ENCODE assay signal across 8 cellular contexts in genomic region chr2:99140860-99141109, GRCh38. TPM values are rescaled to one million over a fixed set of nuclear protein-coding genes. Genes with fewer than 3 reads are reported as not detected.
DNase-seq lines count a peak whose midpoint lies in the region; ATAC-seq and TF ChIP-seq lines count a peak whose summit lies in the region.

No MANE protein-coding gene starts in this region.

- peaks cover 22% of the 10 kb centered on the region for H3K4me1 Mint-ChIP-seq in activated CD4-positive, alpha-beta T cell treated with anti-CD3 and anti-CD28 coated beads, Interleukin-2, amount 10 ng/mL, durations not matched to agents 24 days and 14 days

- TF ChIP-seq CTCF in retinal pigment epithelial cell (conservative IDR thresholded peaks at IDR 0.05; ENCODE audit: low read depth, low read length): no peak

- ATAC-seq in HG02973 (IDR thresholded peaks at IDR 0.05; ENCODE audit: unreplicated experiment) (peak; percentile 20), SK-N-SH treated with all-trans-retinoic acid at 6 μM for 48 hours (peak; percentile 73)

- DNase-seq in activated CD4-positive, alpha-beta T cell treated with anti-CD3 and anti-CD28 coated beads, Interleukin-2, amount 10 ng/mL, durations not matched to agents 24 days and 14 days: no peak
- DNase-seq in activated CD4-positive, alpha-beta T cell treated with anti-CD3 and anti-CD28 coated beads for 1 hour: no peak
- DNase-seq in foreskin melanocyte: peak; percentile 55
- no peak for DNase-seq in retinal pigment epithelial cell (ENCODE audit: low read depth)
- DNase-seq in NK-92 treated with Interleukin-12 subunit alpha and Interleukin-12 subunit beta, amount 100 ng/mL, for 24 hours (lab: John Stamatoyannopoulos, UW): no peak
- no peak for DNase-seq in activated gamma-delta T cell (lab: John Stamatoyannopoulos, UW)

- peak overlapping the region; percentile 91 for H3K27ac Mint-ChIP-seq in activated CD4-positive, alpha-beta T cell treated with anti-CD3 and anti-CD28 coated beads, Interleukin-2, amount 10 ng/mL, durations not matched to agents 24 days and 14 days

- H3K27me3 Mint-ChIP-seq in activated CD4-positive, alpha-beta T cell treated with anti-CD3 and anti-CD28 coated beads, Interleukin-2, amount 10 ng/mL, durations not matched to agents 24 days and 14 days: peaks cover 29% of the 10 kb centered on the region

- intact Hi-C loops in activated CD4-positive, alpha-beta T cell treated with anti-CD3 and anti-CD28 coated beads, Interleukin-2, amount 10 ng/mL, durations not matched to agents 24 days and 14 days (cut with micrococcal nuclease): loop anchor here (1.0 to 2.0 kb wide), 4 partner anchors 14 to 350 kb away; partner anchors contain the start of genes LIPT1, MITD1, MRPL30 and REV1

- peak overlapping the region; percentile 95 for H3K4me3 Mint-ChIP-seq in activated CD4-positive, alpha-beta T cell treated with anti-CD3 and anti-CD28 coated beads, Interleukin-2, amount 10 ng/mL, durations not matched to agents 24 days and 14 days

- no peaks in the 10 kb centered on the region for H3K36me3 Mint-ChIP-seq in activated CD4-positive, alpha-beta T cell treated with anti-CD3 and anti-CD28 coated beads, Interleukin-2, amount 10 ng/mL, durations not matched to agents 24 days and 14 days (ENCODE audit: low read depth)

- H3K9me3 Mint-ChIP-seq in activated CD4-positive, alpha-beta T cell treated with anti-CD3 and anti-CD28 coated beads, Interleukin-2, amount 10 ng/mL, durations not matched to agents 24 days and 14 days: no peaks in the 10 kb centered on the region

- H3K4me3 ChIP-seq in retinal pigment epithelial cell (ENCODE audit: low read length): peak overlapping the region; percentile 86

TF ChIP-seq in SK-N-SH treated with all-trans-retinoic acid at 6 μM for 48 hours, 23 proteins besides CTCF, POLR2A, EP300 and RAD21:
- TF ChIP-seq ZC3H10 (CRISPR knock-in tag; IDR thresholded peaks at IDR 0.05): no peak
- TF ChIP-seq PATZ1 (CRISPR knock-in tag; IDR thresholded peaks at IDR 0.05; ENCODE audit: borderline replicate concordance): no peak
- TF ChIP-seq CSDC2 (CRISPR knock-in tag; IDR thresholded peaks at IDR 0.05): 0 out of 2 replicates have a peak, but pooled peaks have one; percentile 51
- no peak for TF ChIP-seq ZNF8 (CRISPR knock-in tag; IDR thresholded peaks at IDR 0.05)
- no peak for TF ChIP-seq SNAI2 (CRISPR knock-in tag; IDR thresholded peaks at IDR 0.05)

RNA-seq across cellular contexts. Expression of gene C2orf15, which starts 0.7 kb away (rescaled TPM):
- 0.26 and 0.40 TPM in 2 replicates for total RNA-seq in activated CD4-positive, alpha-beta T cell treated with anti-CD3 and anti-CD28 coated beads, Interleukin-2, amount 10 ng/mL, durations not matched to agents 24 days and 14 days

RNA-seq across cellular contexts. Expression of gene TSGA10, which starts 14.0 kb away (rescaled TPM):
- total RNA-seq in activated CD4-positive, alpha-beta T cell treated with anti-CD3 and anti-CD28 coated beads, Interleukin-2, amount 10 ng/mL, durations not matched to agents 24 days and 14 days: 3.2 and 3.7 TPM in 2 replicates

RNA-seq across cellular contexts. Expression of gene LIPT1, which starts 14.0 kb away (rescaled TPM):
- total RNA-seq in activated CD4-positive, alpha-beta T cell treated with anti-CD3 and anti-CD28 coated beads, Interleukin-2, amount 10 ng/mL, durations not matched to agents 24 days and 14 days: 3.3 and 3.9 TPM in 2 replicates

RNA-seq across cellular contexts. Expression of gene MITD1, which starts 40.1 kb away (rescaled TPM):
- total RNA-seq in activated CD4-positive, alpha-beta T cell treated with anti-CD3 and anti-CD28 coated beads, Interleukin-2, amount 10 ng/mL, durations not matched to agents 24 days and 14 days: 49.9 and 52.8 TPM in 2 replicates

RNA-seq across cellular contexts. Expression of gene MRPL30, which starts 40.2 kb away (rescaled TPM):
- 29.0 and 31.2 TPM in 2 replicates for total RNA-seq in activated CD4-positive, alpha-beta T cell treated with anti-CD3 and anti-CD28 coated beads, Interleukin-2, amount 10 ng/mL, durations not matched to agents 24 days and 14 days
